In the genomic region with DNA sequence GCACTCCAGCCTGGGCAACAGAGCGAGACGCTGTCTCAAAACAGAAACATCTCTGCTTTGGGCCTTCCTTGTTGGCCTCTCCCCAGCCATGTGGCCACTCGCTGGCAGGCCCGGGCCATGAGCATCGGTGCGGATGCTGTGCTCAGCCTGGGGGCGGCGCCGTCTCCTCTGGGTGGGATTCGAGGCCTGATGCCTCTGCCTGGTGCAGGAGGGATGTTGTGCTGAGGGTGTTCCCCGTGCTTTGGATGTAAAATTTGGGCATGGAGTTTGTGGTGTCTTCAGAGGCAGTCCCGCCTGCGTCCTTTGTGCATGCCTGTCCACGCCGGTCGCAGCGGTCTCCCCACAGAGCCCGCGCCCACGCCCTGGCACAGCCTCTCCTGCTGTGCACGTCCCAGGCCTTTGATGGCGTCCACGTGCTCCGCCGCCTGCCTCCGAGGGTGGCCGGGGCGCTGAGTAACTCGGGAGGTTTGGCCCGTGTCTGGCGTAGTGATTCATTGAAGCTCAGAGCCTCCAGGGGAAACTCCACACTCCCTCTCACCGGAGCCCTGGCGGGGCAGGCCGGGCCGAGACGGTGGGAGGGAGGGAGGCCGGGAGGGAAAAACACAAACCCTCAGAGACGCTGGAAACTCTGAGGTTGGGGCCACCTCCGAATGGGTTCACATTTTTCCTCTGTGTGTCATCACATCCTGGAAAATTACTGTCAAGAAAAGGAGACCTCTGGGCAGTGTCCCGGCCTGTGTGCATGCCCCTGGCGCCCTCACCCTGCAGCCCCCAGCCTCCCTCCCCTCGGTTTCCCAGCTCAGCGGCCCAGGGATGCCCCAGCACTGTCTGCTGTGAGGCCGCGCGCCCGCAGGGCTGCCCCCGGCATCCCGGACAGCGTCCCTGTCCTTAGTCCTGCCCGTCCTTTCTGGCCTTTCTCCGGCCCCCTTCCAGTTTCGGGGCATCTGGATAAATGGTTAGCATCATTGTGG, we compare ENCODE assay signal across 6 cellular contexts.
A peak's percentile ranks its signal among the peaks of the same experiment; 100 is the strongest.
DNase-seq lines count a peak whose midpoint lies in the region; ATAC-seq and TF ChIP-seq lines count a peak whose summit lies in the region.

No MANE protein-coding gene starts in this region.

- peak; percentile 87 for ATAC-seq in SK-N-SH treated with all-trans-retinoic acid at 6 μM for 48 hours

- DNase-seq in AG20443 (ENCODE audit: low spot score) (peak; percentile 95), left kidney (ENCODE audit: low read depth, low spot score) (peak; percentile 86), NCI-H1930 (lab: John Stamatoyannopoulos, UW) (no peak), NCI-H2029 treated with DMSO at 0.1 percent for 48 hours (lab: John Stamatoyannopoulos, UW) (no peak), NCI-H524 treated with DMSO at 0.1 percent for 48 hours (lab: John Stamatoyannopoulos, UW) (no peak)

TF ChIP-seq in SK-N-SH treated with all-trans-retinoic acid at 6 μM for 48 hours, 23 proteins besides CTCF, POLR2A, EP300 and RAD21:
- TF ChIP-seq CSDC2 (CRISPR knock-in tag; IDR thresholded peaks at IDR 0.05) (peak; percentile 79), ZFP3 (CRISPR knock-in tag; IDR thresholded peaks at IDR 0.05) (peak; percentile 8; the same call in 1 of the 2 replicates), ARNTL (CRISPR knock-in tag; IDR thresholded peaks at IDR 0.05; ENCODE audit: borderline replicate concordance, low read depth) (no peak), ISL1 (CRISPR knock-in tag; IDR thresholded peaks at IDR 0.05) (no peak; the same call in 1 of the 2 replicates), ESRRG (CRISPR knock-in tag; IDR thresholded peaks at IDR 0.05) (no peak), TOX (CRISPR knock-in tag; IDR thresholded peaks at IDR 0.05; ENCODE audit: borderline replicate concordance) (no peak), SNAI2 (CRISPR knock-in tag; IDR thresholded peaks at IDR 0.05) (peak; percentile 82; the same call in 1 of the 2 replicates)
- TF ChIP-seq, protein P1, sequence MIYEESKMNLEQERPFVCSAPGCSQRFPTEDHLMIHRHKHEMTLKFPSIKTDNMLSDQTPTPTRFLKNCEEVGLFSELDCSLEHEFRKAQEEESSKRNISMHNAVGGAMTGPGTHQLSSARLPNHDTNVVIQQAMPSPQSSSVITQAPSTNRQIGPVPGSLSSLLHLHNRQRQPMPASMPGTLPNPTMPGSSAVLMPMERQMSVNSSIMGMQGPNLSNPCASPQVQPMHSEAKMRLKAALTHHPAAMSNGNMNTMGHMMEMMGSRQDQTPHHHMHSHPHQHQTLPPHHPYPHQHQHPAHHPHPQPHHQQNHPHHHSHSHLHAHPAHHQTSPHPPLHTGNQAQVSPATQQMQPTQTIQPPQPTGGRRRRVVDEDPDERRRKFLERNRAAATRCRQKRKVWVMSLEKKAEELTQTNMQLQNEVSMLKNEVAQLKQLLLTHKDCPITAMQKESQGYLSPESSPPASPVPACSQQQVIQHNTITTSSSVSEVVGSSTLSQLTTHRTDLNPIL (CRISPR knock-in tag; IDR thresholded peaks at IDR 0.05; ENCODE audit: low read depth): no peak
- TF ChIP-seq, protein P2, sequence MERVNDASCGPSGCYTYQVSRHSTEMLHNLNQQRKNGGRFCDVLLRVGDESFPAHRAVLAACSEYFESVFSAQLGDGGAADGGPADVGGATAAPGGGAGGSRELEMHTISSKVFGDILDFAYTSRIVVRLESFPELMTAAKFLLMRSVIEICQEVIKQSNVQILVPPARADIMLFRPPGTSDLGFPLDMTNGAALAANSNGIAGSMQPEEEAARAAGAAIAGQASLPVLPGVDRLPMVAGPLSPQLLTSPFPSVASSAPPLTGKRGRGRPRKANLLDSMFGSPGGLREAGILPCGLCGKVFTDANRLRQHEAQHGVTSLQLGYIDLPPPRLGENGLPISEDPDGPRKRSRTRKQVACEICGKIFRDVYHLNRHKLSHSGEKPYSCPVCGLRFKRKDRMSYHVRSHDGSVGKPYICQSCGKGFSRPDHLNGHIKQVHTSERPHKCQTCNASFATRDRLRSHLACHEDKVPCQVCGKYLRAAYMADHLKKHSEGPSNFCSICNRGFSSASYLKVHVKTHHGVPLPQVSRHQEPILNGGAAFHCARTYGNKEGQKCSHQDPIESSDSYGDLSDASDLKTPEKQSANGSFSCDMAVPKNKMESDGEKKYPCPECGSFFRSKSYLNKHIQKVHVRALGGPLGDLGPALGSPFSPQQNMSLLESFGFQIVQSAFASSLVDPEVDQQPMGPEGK (CRISPR knock-in tag; IDR thresholded peaks at IDR 0.05; ENCODE audit: borderline replicate concordance): peak; percentile 81; the same call in 1 of the 2 replicates

Comparison
In these comparisons a context has a peak if more than half of its experiments do, and no peak if none do; other contexts are left out.
1. DNase-seq: peak in AG20443 (single experiment) and left kidney (single experiment); none in NCI-H1930 (0 of 2), NCI-H2029 treated with DMSO at 0.1 percent for 48 hours (single experiment) and NCI-H524 treated with DMSO at 0.1 percent for 48 hours (single experiment).